ENCODE assay signal across 1 cellular context in the genomic region with DNA sequence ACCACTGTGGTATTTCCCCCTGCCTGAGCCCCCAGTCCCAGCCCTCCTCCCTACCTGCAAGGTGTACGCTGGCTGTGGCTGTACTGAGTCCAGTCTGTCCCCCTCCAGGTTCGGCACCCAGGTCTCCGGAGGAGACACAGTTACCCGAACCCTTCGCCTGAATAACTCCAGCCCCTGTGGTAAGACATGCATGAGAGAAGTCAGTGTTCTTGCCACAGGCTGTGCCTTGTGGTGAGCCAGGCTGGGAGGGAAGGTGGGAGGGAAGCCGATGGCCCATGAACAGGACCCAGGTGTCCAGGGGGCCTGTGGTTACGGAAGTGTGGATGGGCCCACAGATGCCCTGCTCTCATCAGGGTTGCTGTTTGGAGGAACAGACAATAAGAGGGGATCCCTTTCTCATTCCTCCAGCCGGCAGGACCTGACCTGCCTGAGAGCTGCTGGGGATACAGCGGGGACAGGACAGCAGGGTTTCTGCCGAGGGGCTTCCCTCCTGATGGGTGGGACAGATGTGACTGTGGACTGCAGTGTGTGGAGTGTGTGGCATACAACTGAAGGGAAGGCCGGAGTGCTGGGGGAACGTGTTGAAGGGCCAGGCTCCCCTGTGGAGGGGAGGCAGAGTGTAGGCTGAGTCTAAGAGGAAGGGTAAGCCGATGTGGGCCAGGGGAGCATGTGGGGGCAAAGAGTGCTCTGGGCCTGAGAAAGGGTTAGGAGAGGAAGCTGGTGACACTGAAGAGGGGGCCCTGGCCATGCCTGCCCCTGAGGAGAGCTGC.
A peak's percentile ranks its signal among the peaks of the same experiment; 100 is the strongest.
TF ChIP-seq lines count a peak whose summit lies in the region.

No MANE protein-coding gene starts in this region.

TF ChIP-seq in GM12878, 131 proteins besides CTCF, POLR2A, EP300 and RAD21:
- TF ChIP-seq, protein P1, sequence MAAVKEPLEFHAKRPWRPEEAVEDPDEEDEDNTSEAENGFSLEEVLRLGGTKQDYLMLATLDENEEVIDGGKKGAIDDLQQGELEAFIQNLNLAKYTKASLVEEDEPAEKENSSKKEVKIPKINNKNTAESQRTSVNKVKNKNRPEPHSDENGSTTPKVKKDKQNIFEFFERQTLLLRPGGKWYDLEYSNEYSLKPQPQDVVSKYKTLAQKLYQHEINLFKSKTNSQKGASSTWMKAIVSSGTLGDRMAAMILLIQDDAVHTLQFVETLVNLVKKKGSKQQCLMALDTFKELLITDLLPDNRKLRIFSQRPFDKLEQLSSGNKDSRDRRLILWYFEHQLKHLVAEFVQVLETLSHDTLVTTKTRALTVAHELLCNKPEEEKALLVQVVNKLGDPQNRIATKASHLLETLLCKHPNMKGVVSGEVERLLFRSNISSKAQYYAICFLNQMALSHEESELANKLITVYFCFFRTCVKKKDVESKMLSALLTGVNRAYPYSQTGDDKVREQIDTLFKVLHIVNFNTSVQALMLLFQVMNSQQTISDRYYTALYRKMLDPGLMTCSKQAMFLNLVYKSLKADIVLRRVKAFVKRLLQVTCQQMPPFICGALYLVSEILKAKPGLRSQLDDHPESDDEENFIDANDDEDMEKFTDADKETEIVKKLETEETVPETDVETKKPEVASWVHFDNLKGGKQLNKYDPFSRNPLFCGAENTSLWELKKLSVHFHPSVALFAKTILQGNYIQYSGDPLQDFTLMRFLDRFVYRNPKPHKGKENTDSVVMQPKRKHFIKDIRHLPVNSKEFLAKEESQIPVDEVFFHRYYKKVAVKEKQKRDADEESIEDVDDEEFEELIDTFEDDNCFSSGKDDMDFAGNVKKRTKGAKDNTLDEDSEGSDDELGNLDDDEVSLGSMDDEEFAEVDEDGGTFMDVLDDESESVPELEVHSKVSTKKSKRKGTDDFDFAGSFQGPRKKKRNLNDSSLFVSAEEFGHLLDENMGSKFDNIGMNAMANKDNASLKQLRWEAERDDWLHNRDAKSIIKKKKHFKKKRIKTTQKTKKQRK (IDR thresholded peaks at IDR 0.05; ENCODE audit: low read depth, low read length) = no peak
- peak; percentile 64 for TF ChIP-seq RUNX3 (IDR thresholded peaks at IDR 0.05; ENCODE audit: low read length)
- no peak for TF ChIP-seq SRF (IDR thresholded peaks at IDR 0.05; ENCODE audit: low read depth in 2 of 2, low read length in 2 of 2)
- 0 out of 2 replicates have a peak, but pooled peaks have one; percentile 42 for TF ChIP-seq PAX5 (IDR thresholded peaks at IDR 0.05; ENCODE audit: borderline replicate concordance, low read depth, low read length)
TF ChIP-seq in GM12878: peak in this region for 2.
